In genomic region chr19:38729653-38730469, GRCh38 we compare ENCODE assay signal across 8 cellular contexts. TPM values are rescaled to one million over a fixed set of nuclear protein-coding genes. Genes with fewer than 3 reads are reported as not detected.
A peak's percentile ranks its signal among the peaks of the same experiment; 100 is the strongest.
DNase-seq lines count a peak whose midpoint lies in the region; ATAC-seq lines count a peak whose summit lies in the region.

No MANE protein-coding gene starts in this region.

- H3K27me3 Mint-ChIP-seq in naive thymus-derived CD4-positive, alpha-beta T cell: no peaks in the 10 kb centered on the region

- peak; percentile 78 for ATAC-seq in naive thymus-derived CD4-positive, alpha-beta T cell
- ATAC-seq in stimulated activated naive CD8-positive, alpha-beta T cell treated with anti-CD3 and anti-CD28 coated beads, Interleukin-15, Interleukin-2, amounts not matched to agents 100 U/mL and 50 U/mL, for 24 hours: peak; percentile 68
- ATAC-seq in GM21786 (IDR thresholded peaks at IDR 0.05; ENCODE audit: unreplicated experiment): no peak

- H3K4me3 ChIP-seq in naive thymus-derived CD4-positive, alpha-beta T cell (ENCODE audit: low read length): no peak overlapping the region

- H3K27ac ChIP-seq in naive thymus-derived CD4-positive, alpha-beta T cell (ENCODE audit: low read depth, low read length): no peak overlapping the region

- H3K27me3 ChIP-seq in naive thymus-derived CD4-positive, alpha-beta T cell (ENCODE audit: control insufficient read depth in 2 of 2, insufficient read depth in 2 of 2, low read length in 2 of 2): no peaks in the 10 kb centered on the region

- CTCF ChIA-PET in naive thymus-derived CD4-positive, alpha-beta T cell (lab: Charles Lee): interaction anchor here (1.6 kb wide), 1 partner anchor 200 kb away, joined by 5 read pairs; the partner anchor contains the start of genes MRPS12 and SARS2

- peak; percentile 14 for DNase-seq in SIG-M5 treated with dmso at 0.1 percent for 504 hours (lab: John Stamatoyannopoulos, UW; ENCODE audit: unreplicated experiment)
- DNase-seq in SIG-M5 (lab: John Stamatoyannopoulos, UW): no peak
- peak; percentile 72 for DNase-seq in NCI-H2227 treated with DMSO at 0.1 percent for 48 hours (lab: John Stamatoyannopoulos, UW)
- DNase-seq in activated CD4-positive, alpha-beta T cell treated with anti-CD3 and anti-CD28 coated beads, Interleukin-2, amount 50 U/mL, for 48 hours: peak; percentile 87 to 88
- DNase-seq in effector CD8-positive, alpha-beta T cell (lab: John Stamatoyannopoulos, UW): peak; percentile 69
- DNase-seq in naive thymus-derived CD4-positive, alpha-beta T cell: peak; percentile 58 to 83 (median 73)
- DNase-seq in stimulated activated naive CD8-positive, alpha-beta T cell treated with anti-CD3 and anti-CD28 coated beads, Interleukin-15, Interleukin-2, amounts not matched to agents 100 U/mL and 50 U/mL, for 24 hours: peak; percentile 90

- H3K4me3 Mint-ChIP-seq in naive thymus-derived CD4-positive, alpha-beta T cell: no peak overlapping the region

- peaks cover 5 to 39% (median 13%) of the 10 kb centered on the region in 7 donors for H3K4me1 Mint-ChIP-seq in naive thymus-derived CD4-positive, alpha-beta T cell

- no peaks in the 10 kb centered on the region for H3K9me3 Mint-ChIP-seq in naive thymus-derived CD4-positive, alpha-beta T cell

- intact Hi-C loops in naive thymus-derived CD4-positive, alpha-beta T cell (cut with micrococcal nuclease): loop anchor here (1.0 to 5.0 kb wide), 8 partner anchors 93 to 222 kb away; partner anchors contain the start of genes MRPS12 (in 2 of the 2), SARS2 (in 2 of the 2) and ECH1 (in 1 of the 2)

- peak overlapping the region in 3 of 9 donors; percentile 23 to 48 (median 30) for H3K27ac Mint-ChIP-seq in naive thymus-derived CD4-positive, alpha-beta T cell

- peaks cover 0 to 14% (median 0%) of the 10 kb centered on the region in 5 donors for H3K36me3 Mint-ChIP-seq in naive thymus-derived CD4-positive, alpha-beta T cell

- H3K4me1 ChIP-seq in naive thymus-derived CD4-positive, alpha-beta T cell (ENCODE audit: control insufficient read depth in 2 of 2, insufficient read depth in 2 of 2, low read length in 2 of 2): peaks cover 9 to 10% of the 10 kb centered on the region in 2 donors

- H3K36me3 ChIP-seq in naive thymus-derived CD4-positive, alpha-beta T cell (ENCODE audit: control insufficient read depth in 2 of 3, insufficient read depth in 3 of 3, low read length in 3 of 3): peaks cover 0 to 20% (median 0%) of the 10 kb centered on the region in 3 experiments

- no peaks in the 10 kb centered on the region for H3K9me3 ChIP-seq in naive thymus-derived CD4-positive, alpha-beta T cell (ENCODE audit: control insufficient read depth in 2 of 3, low read length in 3 of 3)

- POLR2A ChIA-PET in naive thymus-derived CD4-positive, alpha-beta T cell (lab: Charles Lee): no interaction called here

RNA-seq across cellular contexts. Expression of gene CAPN12, which starts 14.4 kb away (rescaled TPM):
- total RNA-seq in naive thymus-derived CD4-positive, alpha-beta T cell: 1 to 10 TPM; 2.5 to 5.1 (median 2.7) TPM
- under 1 TPM in 1 of 2 donors, not detected in 1; 0.84 TPM for polyA plus RNA-seq in naive thymus-derived CD4-positive, alpha-beta T cell

RNA-seq across cellular contexts. Expression of gene LGALS7, which starts 43.5 kb away (rescaled TPM):
- not detected for total RNA-seq in naive thymus-derived CD4-positive, alpha-beta T cell
- not detected for polyA plus RNA-seq in naive thymus-derived CD4-positive, alpha-beta T cell

RNA-seq across cellular contexts. Expression of gene LGALS7B, which starts 59.1 kb away (rescaled TPM):
- not detected for total RNA-seq in naive thymus-derived CD4-positive, alpha-beta T cell
- polyA plus RNA-seq in naive thymus-derived CD4-positive, alpha-beta T cell: not detected
